ENCODE assay signal across 18 cellular contexts in the genomic region with DNA sequence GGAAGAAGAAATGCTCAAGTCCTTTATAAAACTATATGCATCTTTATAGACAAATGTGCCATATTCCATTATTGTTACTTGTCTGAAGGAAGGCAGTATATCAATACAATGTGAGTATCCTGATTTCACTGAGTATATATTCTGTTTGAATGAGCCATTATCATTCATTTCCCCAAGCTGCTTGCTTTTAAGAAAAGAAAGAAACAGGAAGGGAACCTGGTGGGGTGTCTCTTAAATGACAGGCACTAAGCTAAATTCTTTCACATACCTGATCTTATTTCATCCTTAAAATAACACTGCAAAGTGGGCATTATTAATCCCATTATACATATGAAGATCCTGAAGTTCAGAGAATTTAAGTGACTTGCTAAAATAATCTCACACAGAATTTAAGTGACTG.
DNase-seq lines count a peak whose midpoint lies in the region; ATAC-seq, FAIRE-seq and TF ChIP-seq lines count a peak whose summit lies in the region.
"Had no signal": no experiment of that assay in that cellular context is flagged by ENCODE, and none has a peak within 500 bp of the region (broad histone marks: within the 10 kb centered on the region; RNA-seq: fewer than 3 reads in every experiment).

No MANE protein-coding gene starts in this region.

- no peak overlapping the region for H3K27ac Mint-ChIP-seq in naive thymus-derived CD8-positive, alpha-beta T cell
- H3K27ac Mint-ChIP-seq: B cell; CD4-positive, alpha-beta T cell had no signal

- no peak overlapping the region for H3K4me3 Mint-ChIP-seq in naive thymus-derived CD8-positive, alpha-beta T cell
- H3K4me3 Mint-ChIP-seq: B cell; CD4-positive, alpha-beta T cell had no signal

- POLR2A ChIA-PET in naive thymus-derived CD8-positive, alpha-beta T cell (lab: Charles Lee) = no interaction called here

- FAIRE-seq in HTR-8/SVneo (lab: Jason Lieb, UNC) = no peak
- FAIRE-seq: GM12891 had no signal

- no peaks in the 10 kb centered on the region for H3K9me3 Mint-ChIP-seq in naive thymus-derived CD8-positive, alpha-beta T cell
- H3K9me3 Mint-ChIP-seq: CD4-positive, alpha-beta T cell had no signal

- no peaks in the 10 kb centered on the region for H3K4me1 Mint-ChIP-seq in naive thymus-derived CD8-positive, alpha-beta T cell
- H3K4me1 Mint-ChIP-seq: B cell had no signal

- peak; percentile 9 for DNase-seq in H7
- peak; percentile 9 for DNase-seq in NCI-H69 (lab: John Stamatoyannopoulos, UW)
- DNase-seq in iPS DF 19.7 (ENCODE audit: low read depth, low spot score) = peak; percentile 15
- peak; percentile 15 for DNase-seq in iPS-NIHi7 (ENCODE audit: extremely low spot score)
- no peak for DNase-seq in DMS153 treated with DMSO at 0.1 percent for 48 hours (lab: John Stamatoyannopoulos, UW; ENCODE audit: unreplicated experiment)
- no peak for DNase-seq in erythroblast (lab: John Stamatoyannopoulos, UW)
- DNase-seq in naive thymus-derived CD8-positive, alpha-beta T cell = no peak
- DNase-seq in HTR-8/SVneo (ENCODE audit: insufficient read length, low spot score) = no peak
- DNase-seq: C1 segment of cervical spinal cord; Calu3; CD4-positive, alpha-beta T cell; DMS79 treated with DMSO at 0.1 percent for 48 hours; EL; GOT3; IMR-90; KBM-7 had no signal

- H3K27me3 ChIP-seq in H7 (ENCODE audit: control insufficient read depth, insufficient read depth, low read length) = no peaks in the 10 kb centered on the region

- H3K36me3 ChIP-seq in H7 (replicated peaks; ENCODE audit: control insufficient read depth, insufficient read depth, low read length) = no peaks in the 10 kb centered on the region

- no peak overlapping the region for H3K4me3 ChIP-seq in H7 (ENCODE audit: insufficient read depth, low read depth, low read length)

- ATAC-seq in naive thymus-derived CD8-positive, alpha-beta T cell = no peak

- peaks cover 0 to 1% (median 0%) of the 10 kb centered on the region in 5 donors for H3K27me3 Mint-ChIP-seq in naive thymus-derived CD8-positive, alpha-beta T cell
- H3K27me3 Mint-ChIP-seq: B cell; CD4-positive, alpha-beta T cell had no signal

- no peak for TF ChIP-seq POLR2A in erythroblast (IDR thresholded peaks at IDR 0.05; ENCODE audit: low read length)

- no peaks in the 10 kb centered on the region for H3K36me3 Mint-ChIP-seq in naive thymus-derived CD8-positive, alpha-beta T cell

Comparison
In these comparisons a context has a peak if more than half of its experiments do, and no peak if none do; other contexts are left out.
1. DNase-seq: peak in H7 (single experiment), NCI-H69 (single experiment), iPS DF 19.7 (single experiment) and iPS-NIHi7 (single experiment); none in DMS153 treated with DMSO at 0.1 percent for 48 hours (single experiment), erythroblast (0 of 2), naive thymus-derived CD8-positive, alpha-beta T cell (0 of 10) and HTR-8/SVneo (single experiment).